Comparison of ENCODE assay signal across 17 cellular contexts in the genomic region with DNA sequence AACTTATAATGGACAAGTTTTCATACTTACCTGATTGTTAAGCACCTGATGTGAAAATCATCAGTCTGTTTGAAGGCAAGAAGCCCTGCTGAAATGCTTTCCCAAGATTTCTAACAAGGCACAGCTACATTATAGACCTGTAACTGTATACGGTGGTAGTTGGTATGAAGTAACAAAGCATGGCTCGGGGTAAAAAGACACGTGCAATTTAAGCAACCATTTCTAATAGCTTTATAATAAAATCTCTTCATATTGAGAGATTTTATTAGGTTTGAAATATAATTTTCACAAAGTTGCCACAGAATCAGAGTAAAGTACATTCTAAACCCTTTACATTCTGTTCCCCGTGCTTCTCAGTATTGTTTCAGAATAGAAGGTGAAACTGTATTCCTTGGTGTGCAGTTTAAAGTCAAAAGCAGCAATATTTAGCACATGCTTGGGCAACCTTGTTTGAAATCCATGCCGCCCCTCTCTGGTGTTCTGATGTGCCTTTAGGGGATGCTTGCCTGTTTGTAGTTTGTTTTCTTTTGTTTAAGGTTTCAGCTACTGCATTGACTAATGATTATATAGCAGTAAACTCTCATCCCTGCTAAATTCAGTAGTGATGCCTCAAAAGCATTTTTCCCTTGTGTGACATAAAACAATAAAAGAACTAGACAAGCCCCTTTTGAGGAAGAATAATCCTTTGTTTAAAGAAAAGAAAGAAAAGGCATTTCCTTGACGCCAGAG.
"Had no signal": no experiment of that assay in that cellular context is flagged by ENCODE, and none has a peak within 500 bp of the region (broad histone marks: within the 10 kb centered on the region; RNA-seq: fewer than 3 reads in every experiment).

No MANE protein-coding gene starts in this region.

- H3K9me3 ChIP-seq: heart right ventricle, sigmoid colon, stomach, thoracic aorta had no signal

- H3K27ac ChIP-seq: coronary artery, heart right ventricle, sigmoid colon, skin epidermis, stomach, thoracic aorta had no signal

- DNase-seq: effector CD4-positive, alpha-beta T cell; endodermal cell; heart right ventricle; hypothalamus; kidney glomerular epithelial cell; mammary epithelial cell; naive thymus-derived CD4-positive, alpha-beta T cell; posterior cingulate gyrus; sigmoid colon; stimulated activated naive CD4-positive, alpha-beta T cell; stomach; substantia nigra; trophoblast cell had no signal

- H3K4me3 ChIP-seq: coronary artery, heart right ventricle, sigmoid colon, skin epidermis, stomach, thoracic aorta had no signal

- H3K36me3 ChIP-seq: heart right ventricle, sigmoid colon, stomach, thoracic aorta had no signal

- ATAC-seq: heart right ventricle; left lobe of liver; naive thymus-derived CD4-positive, alpha-beta T cell had no signal
